ENCODE assay signal across 8 cellular contexts in the genomic region with DNA sequence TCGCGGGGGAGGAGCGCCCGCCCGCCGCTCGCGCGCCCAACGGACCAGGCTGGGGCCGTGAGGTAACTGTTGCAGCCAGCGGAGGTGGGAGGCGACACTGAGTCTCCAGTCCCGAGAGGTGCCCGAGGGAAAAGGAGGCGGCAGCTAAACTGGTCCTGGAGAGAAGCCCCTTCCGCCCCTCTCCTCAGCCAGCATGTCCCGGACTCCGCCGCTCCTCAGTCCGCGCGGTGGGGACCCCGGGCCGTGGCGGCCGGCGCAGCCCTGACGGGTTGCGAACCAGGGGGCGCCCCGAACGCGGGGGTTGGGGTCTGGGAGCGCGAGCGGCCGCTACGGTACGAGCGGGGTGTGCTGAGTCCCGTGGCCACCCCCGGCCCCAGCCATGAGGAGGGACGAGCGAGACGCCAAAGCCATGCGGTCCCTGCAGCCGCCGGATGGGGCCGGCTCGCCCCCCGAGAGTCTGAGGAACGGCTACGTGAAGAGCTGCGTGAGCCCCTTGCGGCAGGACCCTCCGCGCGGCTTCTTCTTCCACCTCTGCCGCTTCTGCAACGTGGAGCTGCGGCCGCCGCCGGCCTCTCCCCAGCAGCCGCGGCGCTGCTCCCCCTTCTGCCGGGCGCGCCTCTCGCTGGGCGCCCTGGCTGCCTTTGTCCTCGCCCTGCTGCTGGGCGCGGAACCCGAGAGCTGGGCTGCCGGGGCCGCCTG. TPM values are rescaled to one million over a fixed set of nuclear protein-coding genes. Genes with fewer than 3 reads are reported as not detected.
DNase-seq lines count a peak whose midpoint lies in the region; ATAC-seq and TF ChIP-seq lines count a peak whose summit lies in the region.

A gene (plus strand): TSS at position 108 of the 699 bp plus-strand sequence. CDS start 272 bp downstream, at position 380.

- peak; percentile 66 for ATAC-seq in GM18873 (IDR thresholded peaks at IDR 0.05; ENCODE audit: low FRiP score, unreplicated experiment)
- peak; percentile 61 for ATAC-seq in HG03135 (IDR thresholded peaks at IDR 0.05; ENCODE audit: unreplicated experiment)

- no peak for TF ChIP-seq CTCF in AG10803 (conservative IDR thresholded peaks at IDR 0.05; ENCODE audit: low read length)

- H3K27me3 ChIP-seq in ectodermal cell (ENCODE audit: control insufficient read depth, insufficient read depth, low read length, poor library complexity, severe bottlenecking) = peaks cover 36% of the 10 kb centered on the region

- peak within 1 kb of the TSS; percentile 65 for H3K4me3 ChIP-seq in AG10803 (ENCODE audit: low read length)
- H3K4me3 ChIP-seq in ectodermal cell (ENCODE audit: insufficient read depth, low read depth, low read length) = peak within 1 kb of the TSS; percentile 69

- peak; percentile 15 for DNase-seq in AG10803 (ENCODE audit: low read depth)
- peak; percentile 68 to 84 for DNase-seq in NCI-H524 (lab: John Stamatoyannopoulos, UW)
- peak; percentile 41 to 63 for DNase-seq in activated CD4-positive, alpha-beta T cell treated with anti-CD3 and anti-CD28 coated beads, Interleukin-2, amount 50 U/mL, for 24 hours (ENCODE audit: low read depth in 1 of 2, low spot score in 1 of 2)
- DNase-seq in lung microvascular endothelial cell (ENCODE audit: low read depth in 2 of 2) = peak; percentile 35 to 48
- DNase-seq in stimulated activated CD8-positive, alpha-beta memory T cell treated with anti-CD3 and anti-CD28 coated beads, Interleukin-12 subunit alpha, Interleukin-12 subunit beta, amount 100 ng/mL, for 24 hours (ENCODE audit: extremely low read depth) = peak; percentile 45

- H3K36me3 ChIP-seq in ectodermal cell (ENCODE audit: control insufficient read depth, insufficient read depth, low read length) = no peaks in the 10 kb centered on the region

- WGBS in ectodermal cell, 2 experiments = 0% methylated on average over 79 of the region's 79 CpGs

- H3K4me1 ChIP-seq in ectodermal cell (ENCODE audit: control insufficient read depth, insufficient read depth, low read length) = peaks cover 9% of the 10 kb centered on the region

- H3K27ac ChIP-seq in ectodermal cell (ENCODE audit: insufficient read depth, low read depth, low read length, poor library complexity, severe bottlenecking) = peak within 1 kb of the TSS; percentile 78

- no peaks in the 10 kb centered on the region for H3K9me3 ChIP-seq in ectodermal cell (ENCODE audit: control insufficient read depth, low read length)

RNA-seq across cellular contexts. Expression of the gene that starts here (rescaled TPM):
- 15.1 TPM for polyA plus RNA-seq in ectodermal cell (2013, experiment 1 of 4)
- polyA plus RNA-seq in ectodermal cell (2013, experiment 2 of 4) = 13.4 TPM
- polyA plus RNA-seq in ectodermal cell (2013, experiment 3 of 4) = 13.1 TPM
- 11.9 TPM for polyA plus RNA-seq in ectodermal cell (2013, experiment 4 of 4)
- 0.22 and 0.40 TPM in 2 replicates for total RNA-seq in lung microvascular endothelial cell

Comparison
In these comparisons a context has a peak if more than half of its experiments do, and no peak if none do; other contexts are left out.
1. Peak in every context shown above with its lines: DNase-seq, ATAC-seq, H3K4me3 ChIP-seq and H3K27ac ChIP-seq.
2. Peak in DNase-seq in lung microvascular endothelial cell; RNA of the gene not detected or under 1 TPM.
3. DNase-seq: peak in every context shown above with its lines; median percentile 76 in NCI-H524; 52 in activated CD4-positive, alpha-beta T cell treated with anti-CD3 and anti-CD28 coated beads, Interleukin-2, amount 50 U/mL, for 24 hours; 45 in stimulated activated CD8-positive, alpha-beta memory T cell treated with anti-CD3 and anti-CD28 coated beads, Interleukin-12 subunit alpha, Interleukin-12 subunit beta, amount 100 ng/mL, for 24 hours; 42 in lung microvascular endothelial cell; 15 in AG10803.